20 cellular contexts compared by ENCODE assay signal in the genomic region with DNA sequence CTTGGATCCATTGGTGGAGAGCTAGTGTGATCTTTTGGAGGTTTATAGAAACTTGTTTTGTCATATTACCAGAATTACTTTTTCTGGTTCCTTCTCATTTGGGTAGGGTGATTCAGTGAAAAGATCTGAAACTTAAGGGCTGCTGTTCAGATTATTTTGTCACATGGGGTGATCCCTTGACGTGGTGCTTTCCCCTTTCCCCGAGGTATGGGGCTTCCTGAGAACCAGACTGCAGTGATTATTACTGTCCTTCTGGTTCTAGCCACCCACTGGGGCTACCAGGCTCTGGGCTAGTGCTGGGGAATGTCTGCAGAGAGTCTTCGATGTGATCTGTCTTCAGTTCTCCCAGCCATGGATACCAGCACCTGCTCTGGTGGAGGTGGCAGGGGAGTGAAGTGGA.
DNase-seq lines count a peak whose midpoint lies in the region; ATAC-seq, FAIRE-seq and TF ChIP-seq lines count a peak whose summit lies in the region.
"Had no signal": no experiment of that assay in that cellular context is flagged by ENCODE, and none has a peak within 500 bp of the region (broad histone marks: within the 10 kb centered on the region; RNA-seq: fewer than 3 reads in every experiment).

No MANE protein-coding gene starts in this region.

- H3K9ac ChIP-seq in GM12878 (ENCODE audit: control insufficient read depth, insufficient read depth, low read length): no peak overlapping the region
- H3K9ac ChIP-seq: BLaER1 treated with 17β-estradiol and CSF1 and Interleukin-3, amounts not matched to agents 10 nM and 100 nM; GM23248; KMS-11 had no signal

- in situ Hi-C loops in GM12878 (cut with MboI): no loop called here

- no peak overlapping the region for H3K27ac Mint-ChIP-seq in T-helper 17 cell
- H3K27ac Mint-ChIP-seq: B cell; CD8-positive, alpha-beta T cell had no signal

- WGBS in GM12878 (ENCODE audit: insufficient coverage, insufficient replicate concordance, low lambda C conversion rate, missing lambda C conversion rate): 8% methylated on average over 3 of the region's 3 CpGs

- intact Hi-C loops in GM12878 (cut with micrococcal nuclease; ENCODE audit: unreplicated experiment): no loop called here

- H3K79me2 ChIP-seq in GM12878 (ENCODE audit: control insufficient read depth, insufficient read depth, low read length): no peaks in the 10 kb centered on the region

- H3K4me3 ChIP-seq in GM12878: no peak overlapping the region
- H3K4me3 ChIP-seq: BLaER1 treated with 17β-estradiol and CSF1 and Interleukin-3, amounts not matched to agents 10 nM and 100 nM; GM23248; HAP-1 had no signal

- no peaks in the 10 kb centered on the region for H3K4me1 Mint-ChIP-seq in T-helper 17 cell
- H3K4me1 Mint-ChIP-seq: B cell had no signal

- no peak overlapping the region for H2AFZ ChIP-seq in GM12878 (ENCODE audit: control insufficient read depth, low read depth, low read length)
- H2AFZ ChIP-seq: GM23248 had no signal

- no peak for TF ChIP-seq POLR2A in GM12878 (IDR thresholded peaks at IDR 0.05; ENCODE audit: low read depth, low read length)

- no peak for FAIRE-seq in GM12878 (lab: Jason Lieb, UNC)
- FAIRE-seq: GM18507 had no signal

- ATAC-seq in GM18868 (IDR thresholded peaks at IDR 0.05; ENCODE audit: unreplicated experiment): peak; percentile 57
- peak; percentile 50 for ATAC-seq in HG03439 (IDR thresholded peaks at IDR 0.05; ENCODE audit: unreplicated experiment)
- no peak; the same call in 2 of the 3 replicates for ATAC-seq in GM12878
- ATAC-seq in T-helper 17 cell: no peak
- ATAC-seq in HG03342 (IDR thresholded peaks at IDR 0.05; ENCODE audit: unreplicated experiment): no peak
- ATAC-seq: CD8-positive, alpha-beta T cell had no signal

- no peak overlapping the region for H3K4me3 Mint-ChIP-seq in T-helper 17 cell
- H3K4me3 Mint-ChIP-seq: B cell; CD8-positive, alpha-beta T cell had no signal

- no peak for TF ChIP-seq CTCF in GM12878 (IDR thresholded peaks at IDR 0.05 in 2 of 3, conservative IDR thresholded peaks at IDR 0.05 in 1 of 3; ENCODE audit: control insufficient read depth in 2 of 3, extremely low read depth in 1 of 3, insufficient read depth in 1 of 3, low read depth in 3 of 3, low read length in 3 of 3)

- no peak for TF ChIP-seq EP300 in GM12878 (IDR thresholded peaks at IDR 0.05; ENCODE audit: borderline replicate concordance in 1 of 2, control insufficient read depth in 1 of 2, low read depth in 2 of 2, low read length in 2 of 2)

- no peaks in the 10 kb centered on the region for H3K36me3 Mint-ChIP-seq in T-helper 17 cell (ENCODE audit: low read depth)
- H3K36me3 Mint-ChIP-seq: CD8-positive, alpha-beta T cell had no signal

- DNase-seq in GM12878 (ENCODE audit: low read depth, low spot score): no peak
- DNase-seq in T-helper 17 cell: no peak
- no peak for DNase-seq in NCI-H1092 (lab: John Stamatoyannopoulos, UW)
- no peak for DNase-seq in NCI-H82 treated with DMSO at 0.1 percent for 48 hours (lab: John Stamatoyannopoulos, UW; ENCODE audit: unreplicated experiment)
- DNase-seq: CD8-positive, alpha-beta T cell; COR-L47; DMS 273 treated with DMSO at 0.1 percent for 48 hours; DMS53; DND-41; EL; GM23248 had no signal

- SMC1A ChIA-PET in GM12878 (lab: Charles Lee; ENCODE audit: uncharacterized antibody, unreplicated experiment): interaction anchor here (1.2 kb wide), 1 partner anchor 10 kb away, joined by 3 read pairs; no protein-coding TSS in a partner anchor

- POLR2A ChIA-PET in GM12878 (lab: Charles Lee): no interaction called here

- H3K36me3 ChIP-seq in GM12878 (ENCODE audit: control insufficient read depth in 2 of 2, insufficient read depth in 2 of 2, low read length in 1 of 2): no peaks in the 10 kb centered on the region
- H3K36me3 ChIP-seq: BLaER1 treated with 17β-estradiol and CSF1 and Interleukin-3, amounts not matched to agents 10 nM and 100 nM; HAP-1 had no signal

- no TSS peak for BruUV-seq in GM12878 (replicated peaks; lab: Mats Ljungman, UMichigan)

- H3K27me3 ChIP-seq in GM12878 (replicated peaks in 1 of 2; ENCODE audit: control insufficient read depth in 2 of 2, insufficient read depth in 2 of 2, low read length in 1 of 2): no peaks in the 10 kb centered on the region
- H3K27me3 ChIP-seq: BLaER1 treated with 17β-estradiol and CSF1 and Interleukin-3, amounts not matched to agents 10 nM and 100 nM had no signal

- CTCF ChIA-PET in GM12878 (lab: Yijun Ruan, JAX): no interaction called here

- H3K27ac ChIP-seq in GM12878 (ENCODE audit: control insufficient read depth, insufficient read depth): no peak overlapping the region
- H3K27ac ChIP-seq: BLaER1 treated with 17β-estradiol and CSF1 and Interleukin-3, amounts not matched to agents 10 nM and 100 nM; GM23248; HL-60; KMS-11 had no signal

- RAD21 ChIA-PET in GM12878 (lab: Charles Lee; ENCODE audit: unreplicated experiment): no interaction called here

- H3K4me2 ChIP-seq in GM12878 (ENCODE audit: control insufficient read depth, insufficient read depth): no peak overlapping the region
- H3K4me2 ChIP-seq: BLaER1 treated with 17β-estradiol and CSF1 and Interleukin-3, amounts not matched to agents 10 nM and 100 nM; KMS-11 had no signal

- H3K27me3 Mint-ChIP-seq in T-helper 17 cell: no peaks in the 10 kb centered on the region
- H3K27me3 Mint-ChIP-seq: B cell had no signal

- H3K4me1 ChIP-seq in GM12878 (ENCODE audit: control insufficient read depth, insufficient read depth, low read length): no peaks in the 10 kb centered on the region

- TF ChIP-seq RAD21 in GM12878 (IDR thresholded peaks at IDR 0.05; ENCODE audit: insufficient read depth, low read depth, low read length): no peak

- H3K9me3 ChIP-seq in GM12878 (replicated peaks; ENCODE audit: control insufficient read depth, insufficient read depth, low read length) (no peaks in the 10 kb centered on the region; the same call in 1 of the 3 replicates), T-helper 17 cell (ENCODE audit: control insufficient read depth, low read length, poor library complexity, severe bottlenecking) (no peaks in the 10 kb centered on the region)
- H3K9me3 ChIP-seq: BLaER1 treated with 17β-estradiol and CSF1 and Interleukin-3, amounts not matched to agents 10 nM and 100 nM; HAP-1 had no signal

- H4K20me1 ChIP-seq in GM12878 (ENCODE audit: control insufficient read depth, insufficient read depth): no peaks in the 10 kb centered on the region
- H4K20me1 ChIP-seq: BLaER1 treated with 17β-estradiol and CSF1 and Interleukin-3, amounts not matched to agents 10 nM and 100 nM had no signal

TF ChIP-seq in GM12878, 131 proteins besides CTCF, POLR2A, EP300 and RAD21:
- peak; percentile 23; the same call in 1 of the 2 replicates for TF ChIP-seq JUNB (IDR thresholded peaks at IDR 0.05)
- no peak for TF ChIP-seq HDAC6 (IDR thresholded peaks at IDR 0.05; ENCODE audit: unreplicated experiment)

Comparison
In these comparisons a context has a peak if more than half of its experiments do, and no peak if none do; other contexts are left out.
1. ATAC-seq: peak in GM18868 (single experiment) and HG03439 (single experiment); none in GM12878 (single experiment), T-helper 17 cell (single experiment) and HG03342 (single experiment).